18 cellular contexts compared by ENCODE assay signal in genomic region chrX:53795583-53795982, GRCh38.
DNase-seq lines count a peak whose midpoint lies in the region; ATAC-seq and TF ChIP-seq lines count a peak whose summit lies in the region.
"Had no signal": no experiment of that assay in that cellular context is flagged by ENCODE, and none has a peak within 500 bp of the region (broad histone marks: within the 10 kb centered on the region; RNA-seq: fewer than 3 reads in every experiment).

No MANE protein-coding gene starts in this region.

- peaks cover 0 to 7% (median 3%) of the 10 kb centered on the region in 5 experiments for H3K9me3 Mint-ChIP-seq in brain
- H3K9me3 Mint-ChIP-seq in stimulated activated memory B cell treated with anti-CD40 and anti-IgM and Interleukin-4, amounts not matched to agents 10 μg/mL and 1 μg/mL and 100 μg/mL, for 72 hours: no peaks in the 10 kb centered on the region
- H3K9me3 Mint-ChIP-seq: CD4-positive, alpha-beta T cell had no signal

- no peaks in the 10 kb centered on the region for H3K27me3 ChIP-seq in Loucy (ENCODE audit: insufficient read depth, low read length, poor library complexity, severe bottlenecking)
- H3K27me3 ChIP-seq: vagina had no signal

- H3K27ac Mint-ChIP-seq in brain: peak overlapping the region in 4 of 5 experiments; percentile 7 to 82 (median 42)
- no peak overlapping the region for H3K27ac Mint-ChIP-seq in stimulated activated memory B cell treated with anti-CD40 and anti-IgM and Interleukin-4, amounts not matched to agents 10 μg/mL and 1 μg/mL and 100 μg/mL, for 72 hours
- H3K27ac Mint-ChIP-seq: CD4-positive, alpha-beta T cell; mesothelial cell of epicardium; nephron progenitor cell had no signal

- DNase-seq in AG10803 (ENCODE audit: low read depth) (peak; percentile 0), iPS DF 4.7 (ENCODE audit: extremely low read depth, low spot score) (peak; percentile 0), RKO (ENCODE audit: low spot score) (no peak), T-helper 2 cell (no peak)
- DNase-seq: activated CD4-positive, alpha-beta T cell treated with anti-CD3 and anti-CD28 coated beads for 48 hours; activated CD8-positive, alpha-beta memory T cell treated with anti-CD3 and anti-CD28 coated beads, Interleukin-2, amount 50 U/mL, for 4 hours; activated gamma-delta T cell; CD4-positive, alpha-beta T cell; NCI-H1694 treated with DMSO at 0.1 percent for 48 hours; nephron progenitor cell; PC-3; stimulated activated CD4-positive, alpha-beta T cell treated with anti-CD3 and anti-CD28 coated beads, Interleukin-1b, Interleukin-23, amount 100 ng/mL, for 48 hours had no signal

- peaks cover 22% of the 10 kb centered on the region for H3K4me1 ChIP-seq in Loucy (ENCODE audit: insufficient read depth, low read length, poor library complexity, severe bottlenecking)
- H3K4me1 ChIP-seq: vagina had no signal

- no peaks in the 10 kb centered on the region for H3F3A ChIP-seq in Loucy (ENCODE audit: low read depth)

- H3K9me3 ChIP-seq in Loucy (ENCODE audit: insufficient read depth, low read depth, low read length): no peaks in the 10 kb centered on the region
- H3K9me3 ChIP-seq: vagina had no signal

- H2AFZ ChIP-seq in Loucy (ENCODE audit: low read length): no peak overlapping the region

- TF ChIP-seq CTCF in AG10803 (conservative IDR thresholded peaks at IDR 0.05; ENCODE audit: low read length) (no peak), Loucy (conservative IDR thresholded peaks at IDR 0.05; ENCODE audit: low read length) (no peak), brain (conservative IDR thresholded peaks at IDR 0.05) (no peak)

- H3K79me2 ChIP-seq in Loucy (ENCODE audit: insufficient read depth, low read length): no peaks in the 10 kb centered on the region

- H3K4me3 Mint-ChIP-seq in brain: peak overlapping the region in 2 of 5 experiments; percentile 45 to 70
- no peak overlapping the region for H3K4me3 Mint-ChIP-seq in stimulated activated memory B cell treated with anti-CD40 and anti-IgM and Interleukin-4, amounts not matched to agents 10 μg/mL and 1 μg/mL and 100 μg/mL, for 72 hours
- H3K4me3 Mint-ChIP-seq: CD4-positive, alpha-beta T cell; mesothelial cell of epicardium; nephron progenitor cell had no signal

- H3K27me3 Mint-ChIP-seq in brain: no peaks in the 10 kb centered on the region
- peaks cover 14% of the 10 kb centered on the region for H3K27me3 Mint-ChIP-seq in stimulated activated memory B cell treated with anti-CD40 and anti-IgM and Interleukin-4, amounts not matched to agents 10 μg/mL and 1 μg/mL and 100 μg/mL, for 72 hours
- H3K27me3 Mint-ChIP-seq: CD4-positive, alpha-beta T cell had no signal

- no peak for ATAC-seq in GM18511 (IDR thresholded peaks at IDR 0.05; ENCODE audit: unreplicated experiment)
- ATAC-seq in stimulated activated memory B cell treated with anti-CD40 and anti-IgM and Interleukin-4, amounts not matched to agents 10 μg/mL and 1 μg/mL and 100 μg/mL, for 72 hours: no peak
- ATAC-seq: PC-3 had no signal

- no peaks in the 10 kb centered on the region for H3K9me2 ChIP-seq in Loucy (replicated peaks; ENCODE audit: low read depth, low read length)

- H3K36me3 Mint-ChIP-seq in brain: no peaks in the 10 kb centered on the region
- no peaks in the 10 kb centered on the region for H3K36me3 Mint-ChIP-seq in stimulated activated memory B cell treated with anti-CD40 and anti-IgM and Interleukin-4, amounts not matched to agents 10 μg/mL and 1 μg/mL and 100 μg/mL, for 72 hours
- H3K36me3 Mint-ChIP-seq: mesothelial cell of epicardium had no signal

- H3K4me3 ChIP-seq in AG10803 (ENCODE audit: low read length) (no peak overlapping the region), Loucy (ENCODE audit: low read length, poor library complexity, severe bottlenecking) (no peak overlapping the region)
- H3K4me3 ChIP-seq: vagina had no signal

- peak overlapping the region; percentile 24 for H3K4me2 ChIP-seq in Loucy (ENCODE audit: low read depth, low read length, poor library complexity, severe bottlenecking)

- H3K36me3 ChIP-seq in Loucy (ENCODE audit: insufficient read depth, low read length): no peaks in the 10 kb centered on the region
- H3K36me3 ChIP-seq: vagina had no signal

- no peaks in the 10 kb centered on the region for H4K20me1 ChIP-seq in Loucy (ENCODE audit: insufficient read depth, low read length, poor library complexity, severe bottlenecking)

- no peak overlapping the region for H3K9ac ChIP-seq in Loucy (ENCODE audit: low read depth, low read length, poor library complexity, severe bottlenecking)

- H3K4me1 Mint-ChIP-seq in brain: peaks cover 12% of the 10 kb centered on the region
- H3K4me1 Mint-ChIP-seq in stimulated activated memory B cell treated with anti-CD40 and anti-IgM and Interleukin-4, amounts not matched to agents 10 μg/mL and 1 μg/mL and 100 μg/mL, for 72 hours: no peaks in the 10 kb centered on the region
- H3K4me1 Mint-ChIP-seq: mesothelial cell of epicardium, nephron progenitor cell had no signal

Comparison
In these comparisons a context has a peak if more than half of its experiments do, and no peak if none do; other contexts are left out.
1. DNase-seq: peak in AG10803 (single experiment) and iPS DF 4.7 (single experiment); none in RKO (single experiment) and T-helper 2 cell (0 of 5).